ENCODE assay signal across 7 cellular contexts in the genomic region with DNA sequence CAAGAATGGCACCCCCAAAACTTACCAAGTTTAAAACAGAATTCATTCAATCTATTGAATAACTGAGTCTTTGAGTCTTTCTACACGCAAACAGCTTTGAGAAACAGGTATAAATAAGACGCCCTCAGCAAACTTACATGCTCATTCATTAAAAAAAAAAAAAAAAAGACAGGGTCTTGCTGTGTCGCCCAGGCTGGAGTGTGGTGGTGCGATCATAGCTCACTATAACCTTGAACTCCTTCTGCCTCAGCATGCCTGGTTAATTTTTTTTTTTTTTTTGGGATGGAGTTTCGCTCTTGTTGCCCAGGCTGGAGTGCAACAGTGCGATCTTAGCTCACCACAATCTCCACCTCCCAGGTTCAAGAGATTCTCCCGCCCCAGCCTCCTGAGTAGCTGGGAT.
"Had no signal": no experiment of that assay in that cellular context is flagged by ENCODE, and none has a peak within 500 bp of the region (broad histone marks: within the 10 kb centered on the region; RNA-seq: fewer than 3 reads in every experiment).

No MANE protein-coding gene starts in this region.

- H3K9me3 ChIP-seq: HAP-1 had no signal

- H3K27ac Mint-ChIP-seq: HFFc6 had no signal

- H3K9me3 Mint-ChIP-seq: HFFc6, IgD-negative memory B cell had no signal

- DNase-seq: GOT3, H7, HFFc6 had no signal

- H3K4me3 Mint-ChIP-seq: HFFc6, IgD-negative memory B cell had no signal

- H3K27me3 Mint-ChIP-seq: IgD-negative memory B cell had no signal

- ATAC-seq: HCT116 had no signal

- H3K4me3 ChIP-seq: HAP-1 had no signal

- FAIRE-seq: HTR-8/SVneo had no signal
